2 cellular contexts compared by ENCODE assay signal in genomic region chr16:20734782-20735181, GRCh38.
TF ChIP-seq lines count a peak whose summit lies in the region.

No MANE protein-coding gene starts in this region.

TF ChIP-seq in HepG2, 621 proteins besides CTCF, POLR2A, EP300 and RAD21:
- TF ChIP-seq RBM22 (optimal IDR thresholded peaks at IDR 0.05; ENCODE audit: low read length) (peak; percentile 59), MXI1 (IDR thresholded peaks at IDR 0.05; ENCODE audit: borderline replicate concordance, low read depth, low read length) (no peak)
TF ChIP-seq in HepG2: peak in this region for 1.

TF ChIP-seq in SK-N-SH, 30 proteins besides CTCF, POLR2A, EP300 and RAD21:
- TF ChIP-seq NRF1 (IDR thresholded peaks at IDR 0.05; ENCODE audit: low read depth, low read length) = no peak
- TF ChIP-seq RFX5 (IDR thresholded peaks at IDR 0.05; ENCODE audit: low read length) = no peak
- no peak for TF ChIP-seq YY1 (IDR thresholded peaks at IDR 0.05; ENCODE audit: low read depth)
- no peak for TF ChIP-seq MEF2A (IDR thresholded peaks at IDR 0.05; ENCODE audit: borderline replicate concordance, low read depth)
- TF ChIP-seq, protein P1, sequence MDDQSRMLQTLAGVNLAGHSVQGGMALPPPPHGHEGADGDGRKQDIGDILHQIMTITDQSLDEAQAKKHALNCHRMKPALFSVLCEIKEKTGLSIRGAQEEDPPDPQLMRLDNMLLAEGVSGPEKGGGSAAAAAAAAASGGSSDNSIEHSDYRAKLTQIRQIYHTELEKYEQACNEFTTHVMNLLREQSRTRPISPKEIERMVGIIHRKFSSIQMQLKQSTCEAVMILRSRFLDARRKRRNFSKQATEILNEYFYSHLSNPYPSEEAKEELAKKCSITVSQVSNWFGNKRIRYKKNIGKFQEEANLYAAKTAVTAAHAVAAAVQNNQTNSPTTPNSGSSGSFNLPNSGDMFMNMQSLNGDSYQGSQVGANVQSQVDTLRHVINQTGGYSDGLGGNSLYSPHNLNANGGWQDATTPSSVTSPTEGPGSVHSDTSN (IDR thresholded peaks at IDR 0.05) = no peak
- TF ChIP-seq EZH2phosphoT487 (IDR thresholded peaks at IDR 0.05; ENCODE audit: borderline replicate concordance, low read depth) = no peak
